Comparison of ENCODE assay signal across 10 cellular contexts in the genomic region with DNA sequence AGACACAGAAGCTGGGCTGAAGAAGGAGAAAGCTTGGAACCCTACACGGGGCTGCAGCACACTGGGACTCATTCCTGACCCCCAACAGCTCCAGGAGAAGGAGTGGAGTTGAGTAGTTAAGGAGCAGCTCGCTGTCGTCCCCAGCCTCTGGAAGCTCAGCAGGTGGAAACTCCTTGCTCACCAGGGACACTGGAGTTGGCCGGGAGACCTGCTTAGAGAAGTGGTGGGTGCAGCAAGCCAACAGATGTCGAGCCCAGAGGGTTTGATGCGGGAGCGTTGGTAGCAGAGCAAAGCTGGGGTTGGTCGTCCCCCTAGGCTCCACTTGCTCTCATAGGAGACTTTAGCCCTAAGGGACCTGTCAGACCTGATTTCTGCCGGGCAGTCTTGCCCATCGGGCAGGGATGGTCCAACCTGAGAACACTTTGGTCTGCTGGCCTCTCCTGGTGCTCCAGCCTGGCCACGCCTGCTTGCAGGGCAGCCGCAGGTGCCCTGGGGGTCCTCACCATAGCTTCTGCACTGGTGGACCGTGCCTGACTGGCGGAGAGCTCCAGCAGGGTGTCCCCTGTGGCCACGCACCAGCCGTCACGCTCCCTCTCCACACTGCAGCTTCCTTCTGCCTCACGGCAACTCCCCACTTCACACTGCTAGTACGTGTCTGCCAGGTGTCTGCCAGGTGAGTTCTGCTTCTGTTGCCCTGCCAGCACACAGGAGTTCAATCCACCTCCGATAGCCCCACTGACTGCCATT.
"Had no signal": no experiment of that assay in that cellular context is flagged by ENCODE, and none has a peak within 500 bp of the region (broad histone marks: within the 10 kb centered on the region; RNA-seq: fewer than 3 reads in every experiment).

No MANE protein-coding gene starts in this region.

- H3K4me3 ChIP-seq: heart right ventricle, tibial nerve had no signal

- DNase-seq: activated B cell treated with CpG ODN at 0.5 μM for 24 hours; activated CD4-positive, alpha-beta T cell treated with anti-CD3 and anti-CD28 coated beads, Interleukin-2, amount 10 ng/mL, durations not matched to agents 24 days and 14 days; activated naive CD4-positive, alpha-beta T cell treated with anti-CD3 and anti-CD28 coated beads for 36 hours; central memory CD4-positive, alpha-beta T cell; cortex of kidney; effector CD8-positive, alpha-beta T cell; heart right ventricle; stimulated activated CD4-positive, alpha-beta T cell treated with anti-CD3 and anti-CD28 coated beads, Interleukin-4, amount 100 ng/mL, for 1 hour; T-helper 2 cell had no signal

- H3K36me3 ChIP-seq: heart right ventricle had no signal

- H3K27ac ChIP-seq: heart right ventricle, tibial nerve had no signal

- H3K4me1 ChIP-seq: heart right ventricle, tibial nerve had no signal

- H3K27me3 ChIP-seq: heart right ventricle, tibial nerve had no signal
